ENCODE assay signal across 8 cellular contexts in the genomic region with DNA sequence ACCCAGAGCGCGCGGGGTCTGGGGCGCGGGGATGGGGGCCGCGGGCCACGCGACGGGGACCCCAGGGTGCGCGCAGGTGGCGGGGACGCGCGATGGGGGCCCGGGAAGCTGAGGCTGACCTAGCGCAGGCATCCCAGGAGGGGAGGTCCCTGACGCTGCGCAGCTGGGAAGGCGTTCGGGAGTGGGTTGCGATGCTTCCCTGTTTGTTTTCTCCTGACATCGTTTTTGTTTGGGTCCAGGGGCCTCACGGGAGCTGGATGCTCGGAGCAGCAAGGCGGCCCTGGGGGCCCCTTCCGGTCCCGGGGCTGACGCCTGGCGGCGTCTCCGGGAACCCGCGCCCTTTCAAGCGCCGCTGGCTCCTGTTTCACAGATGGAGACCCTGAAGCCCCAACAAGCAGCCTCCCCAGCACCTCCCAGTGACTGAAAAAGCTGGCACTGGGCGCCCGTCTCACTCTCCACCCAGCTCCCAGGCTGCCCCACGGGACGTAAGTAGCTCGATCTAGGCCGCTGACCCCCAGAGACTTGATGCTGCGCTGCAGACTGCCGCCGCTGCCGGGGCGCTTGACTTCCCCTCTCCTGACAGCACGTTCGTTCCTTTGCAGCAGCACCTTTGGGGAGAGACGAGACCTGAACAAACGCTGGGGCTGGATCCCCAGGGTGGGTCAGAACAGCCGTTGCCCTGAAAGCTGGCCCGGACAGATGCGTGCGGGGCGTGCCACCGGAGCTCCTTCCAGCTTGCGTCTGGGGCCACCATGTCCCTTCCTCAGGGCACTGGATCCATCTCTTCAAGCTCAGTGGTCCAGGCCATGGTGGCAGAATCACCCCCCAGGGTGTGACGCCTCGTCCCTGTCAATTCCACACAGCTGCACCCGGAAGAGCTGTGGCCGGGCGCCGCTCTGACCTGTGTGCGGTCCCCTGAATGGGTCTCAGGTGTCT. TPM values are rescaled to one million over a fixed set of nuclear protein-coding genes. Genes with fewer than 3 reads are reported as not detected.
DNase-seq lines count a peak whose midpoint lies in the region; ATAC-seq and TF ChIP-seq lines count a peak whose summit lies in the region.

No MANE protein-coding gene starts in this region.

- intact Hi-C loops in PC-9 (cut with micrococcal nuclease; ENCODE audit: unreplicated experiment) = loop anchor here (1.0 to 2.0 kb wide), 5 partner anchors 33 to 139 kb away; a partner anchor contains a TSS
- intact Hi-C loops in ovary (cut with DNase I) = loop anchor here in 1 of 4 donors (10.0 kb wide), 1 partner anchor 109 kb away; a partner anchor contains a TSS

- no peaks in the 10 kb centered on the region for H3K9me2 ChIP-seq in PC-9 (ENCODE audit: insufficient read depth)

- H3K36me3 ChIP-seq in PC-9 (ENCODE audit: low read depth) (no peaks in the 10 kb centered on the region), gastroesophageal sphincter (peaks cover 0 to 41% of the 10 kb centered on the region in 2 donors), ovary (no peaks in the 10 kb centered on the region), upper lobe of left lung (peaks cover 0 to 20% (median 9%) of the 10 kb centered on the region in 4 donors)

- H3K4me2 ChIP-seq in PC-9 = peak overlapping the region; percentile 84

- H4K20me1 ChIP-seq in PC-9 (ENCODE audit: insufficient read depth) = no peaks in the 10 kb centered on the region

- no peak for TF ChIP-seq EP300 in gastroesophageal sphincter (IDR thresholded peaks at IDR 0.05)
- TF ChIP-seq EP300 in ovary (IDR thresholded peaks at IDR 0.05) = no peak
- no peak for TF ChIP-seq EP300 in upper lobe of left lung (IDR thresholded peaks at IDR 0.05)

- WGBS in gastroesophageal sphincter (ENCODE audit: low coverage in 1 of 2), 2 donors = 0% methylated on average over 1 of the region's 66 CpGs; no CpG with 5 or more reads in 1 of the 2 donors
- WGBS in ovary, 3 donors = 12 to 18% (median 12%) methylated on average over 48 to 66 of the region's 66 CpGs
- WGBS in upper lobe of left lung, 2 donors = 0 to 24% methylated on average over 4 to 49 of the region's 66 CpGs

- TF ChIP-seq CTCF in AG10803 (conservative IDR thresholded peaks at IDR 0.05; ENCODE audit: low read length) (peak; percentile 33), PC-9 (conservative IDR thresholded peaks at IDR 0.05) (no peak; the same call in 1 of the 2 replicates), gastroesophageal sphincter (IDR thresholded peaks at IDR 0.05) (peak in 3 of 4 experiments; percentile 2 to 31 (median 5)), ovary (IDR thresholded peaks at IDR 0.05) (no peak), upper lobe of left lung (IDR thresholded peaks at IDR 0.05) (peak in 3 of 6 experiments; percentile 13 to 33 (median 17))

- H3K27me3 ChIP-seq in PC-9 (ENCODE audit: insufficient read depth, low read depth) (no peaks in the 10 kb centered on the region), gastroesophageal sphincter (no peaks in the 10 kb centered on the region), ovary (no peaks in the 10 kb centered on the region), upper lobe of left lung (no peaks in the 10 kb centered on the region)

- H3K9me3 ChIP-seq in PC-9 (ENCODE audit: insufficient read depth, low read depth) (no peaks in the 10 kb centered on the region), gastroesophageal sphincter (no peaks in the 10 kb centered on the region), ovary (no peaks in the 10 kb centered on the region), upper lobe of left lung (no peaks in the 10 kb centered on the region)

- peaks cover 18% of the 10 kb centered on the region; the same call in 1 of the 2 replicates for H3F3A ChIP-seq in PC-9 (ENCODE audit: insufficient read depth, low read depth)

- H3K4me1 ChIP-seq in PC-9 (replicated peaks; ENCODE audit: insufficient read depth) (peaks cover 10% of the 10 kb centered on the region), gastroesophageal sphincter (peaks cover 0 to 22% (median 9%) of the 10 kb centered on the region in 3 donors), ovary (ENCODE audit: insufficient read depth) (peaks cover 5% of the 10 kb centered on the region), upper lobe of left lung (peaks cover 7 to 17% (median 9%) of the 10 kb centered on the region in 4 donors)

- TF ChIP-seq POLR2A in gastroesophageal sphincter (IDR thresholded peaks at IDR 0.05) = no peak
- TF ChIP-seq POLR2A in ovary (IDR thresholded peaks at IDR 0.05) = no peak
- TF ChIP-seq POLR2A in upper lobe of left lung (IDR thresholded peaks at IDR 0.05) = no peak

- peak overlapping the region; percentile 91 for H2AFZ ChIP-seq in PC-9

- no TSS peak for BruUV-seq in PC-9 (replicated peaks; lab: Mats Ljungman, UMichigan)

- peak; percentile 38 for ATAC-seq in GM18868 (IDR thresholded peaks at IDR 0.05; ENCODE audit: unreplicated experiment)
- peak; percentile 24 for ATAC-seq in HG03108 (IDR thresholded peaks at IDR 0.05; ENCODE audit: unreplicated experiment)
- peak; percentile 6 for ATAC-seq in gastroesophageal sphincter
- peak in 1 of 2 donors; percentile 12 for ATAC-seq in upper lobe of left lung (ENCODE audit: low FRiP score in 2 of 2)

- POLR2A ChIA-PET in PC-9 (lab: Charles Lee; ENCODE audit: unreplicated experiment) = interaction anchor here (0.5 to 1.2 kb wide), 3 partner anchors 110 to 1882 kb away, joined by 6 to 28 read pairs (median 6); a partner anchor contains a TSS

- H3K4me3 ChIP-seq in AG10803 (ENCODE audit: low read length) (peak overlapping the region; percentile 85), PC-9 (peak overlapping the region; percentile 72), gastroesophageal sphincter (peak overlapping the region; percentile 60 to 99), ovary (peak overlapping the region; percentile 96), upper lobe of left lung (peak overlapping the region; percentile 82 to 98 (median 92))

- H3K27ac ChIP-seq in PC-9 = no peak overlapping the region
- peak overlapping the region; percentile 3 to 86 (median 84) for H3K27ac ChIP-seq in gastroesophageal sphincter
- H3K27ac ChIP-seq in ovary = peak overlapping the region; percentile 62 to 79
- H3K27ac ChIP-seq in upper lobe of left lung = peak overlapping the region; percentile 54 to 82 (median 57)

- CTCF ChIA-PET in PC-9 (lab: Charles Lee) = interaction anchor here (0.5 to 1.7 kb wide), 7 partner anchors 16 to 1216 kb away, joined by 3 to 11 read pairs (median 6); no protein-coding TSS in a partner anchor

- DNase-seq in AG10803 (ENCODE audit: low read depth) (peak; percentile 40), PC-9 (peak in 1 of 2 experiments; percentile 37), ovary (peak; percentile 39 to 73 (median 59)), upper lobe of left lung (peak in 1 of 2 donors; percentile 38)
- DNase-seq in activated effector memory CD4-positive, alpha-beta T cell treated with Interleukin-2 at 50 U/mL for 16 hours = peak; percentile 31

- no peaks in the 10 kb centered on the region for H3K79me2 ChIP-seq in PC-9 (ENCODE audit: low read depth)

RNA-seq across cellular contexts. Expression of a gene that starts 0.6 kb away (rescaled TPM):
- 23.7 and 26.2 TPM in 2 replicates for total RNA-seq in PC-9 (2021)
- 10 to 100 TPM; 15.3 to 39.0 (median 21.7) TPM for total RNA-seq in gastroesophageal sphincter
- 10 to 100 TPM; 14.5 to 26.3 (median 21.1) TPM for total RNA-seq in ovary
- polyA plus RNA-seq in ovary = 10 to 100 TPM; 17.1 to 28.1 TPM
- 10 to 100 TPM in 4 of 6 donors, 1 to 10 TPM in 2; 7.0 to 17.8 (median 11.6) TPM for total RNA-seq in upper lobe of left lung

RNA-seq across cellular contexts. Expression of a gene that starts 33.8 kb away (rescaled TPM):
- total RNA-seq in PC-9 (2021) (36.0 and 36.5 TPM in 2 replicates), gastroesophageal sphincter (10 to 100 TPM in 1 of 4 donors, 1 to 10 TPM in 3; 7.7 to 16.8 (median 8.9) TPM), ovary (10 to 100 TPM in 2 of 7 donors, 1 to 10 TPM in 5; 3.7 to 14.1 (median 7.8) TPM), upper lobe of left lung (10 to 100 TPM; 12.0 to 38.8 (median 22.0) TPM)
- polyA plus RNA-seq in ovary = 1 to 10 TPM; 5.4 to 6.7 TPM

RNA-seq across cellular contexts. Expression of a gene that starts 42.0 kb away (rescaled TPM):
- total RNA-seq in PC-9 (2021) (47.3 and 64.0 TPM in 2 replicates), gastroesophageal sphincter (10 to 100 TPM; 22.2 to 38.9 (median 27.2) TPM), ovary (10 to 100 TPM; 15.9 to 52.1 (median 39.2) TPM), upper lobe of left lung (10 to 100 TPM; 20.2 to 87.7 (median 44.3) TPM)
- polyA plus RNA-seq in ovary = 10 to 100 TPM; 14.9 to 17.1 TPM

Comparison
In these comparisons a context has a peak if more than half of its experiments do, and no peak if none do; other contexts are left out.
1. CTCF ChIP-seq: peak in AG10803 (single experiment) and gastroesophageal sphincter (3 of 4); none in PC-9 (single experiment) and ovary (0 of 3).
2. Peak in every context shown above with its lines, with median percentiles within 50 percentile points of each other: H3K4me3 ChIP-seq.